ENCODE assay signal across 8 cellular contexts in genomic region chr15:78076231-78077052, GRCh38. TPM values are rescaled to one million over a fixed set of nuclear protein-coding genes. Genes with fewer than 3 reads are reported as not detected.
DNase-seq lines count a peak whose midpoint lies in the region; ATAC-seq, FAIRE-seq and TF ChIP-seq lines count a peak whose summit lies in the region.

No MANE protein-coding gene starts in this region.

- no peaks in the 10 kb centered on the region for H3K9me2 ChIP-seq in hepatocyte (replicated peaks; ENCODE audit: insufficient read depth)

- no peaks in the 10 kb centered on the region for H3K27me3 Mint-ChIP-seq in activated T-helper 17 cell treated with anti-CD3 and anti-CD28 coated beads, Interleukin-2, amount 50 U/mL, for 72 hours

- no peak overlapping the region for H3K4me3 Mint-ChIP-seq in activated T-helper 17 cell treated with anti-CD3 and anti-CD28 coated beads, Interleukin-2, amount 50 U/mL, for 72 hours

- peaks cover 28% of the 10 kb centered on the region for H3K4me1 Mint-ChIP-seq in activated T-helper 17 cell treated with anti-CD3 and anti-CD28 coated beads, Interleukin-2, amount 50 U/mL, for 72 hours

- H3K4me2 ChIP-seq in hepatocyte: peak overlapping the region; percentile 92

- H2AFZ ChIP-seq in hepatocyte: peak overlapping the region; percentile 70

- H4K20me1 ChIP-seq in hepatocyte (ENCODE audit: insufficient read depth, poor library complexity, severe bottlenecking): no peaks in the 10 kb centered on the region

- H3K27me3 ChIP-seq in hepatocyte (no peaks in the 10 kb centered on the region), small intestine (ENCODE audit: control insufficient read depth in 2 of 2, insufficient read depth in 2 of 2, low read length in 2 of 2) (no peaks in the 10 kb centered on the region)

- H3K79me2 ChIP-seq in hepatocyte: peaks cover 50% of the 10 kb centered on the region

- 61% methylated on average over 17 of the region's 17 CpGs for WGBS in hepatocyte (ENCODE audit: low lambda C conversion rate, missing lambda C conversion rate)
- 21 to 32% (median 27%) methylated on average over 17 of the region's 17 CpGs for WGBS in small intestine, 3 donors

- H3K9me3 Mint-ChIP-seq in activated T-helper 17 cell treated with anti-CD3 and anti-CD28 coated beads, Interleukin-2, amount 50 U/mL, for 72 hours: no peaks in the 10 kb centered on the region

- H3K36me3 ChIP-seq in hepatocyte (replicated peaks; ENCODE audit: insufficient read depth, low read depth) (no peaks in the 10 kb centered on the region), small intestine (ENCODE audit: control insufficient read depth in 2 of 2, insufficient read depth in 2 of 2, low read length in 2 of 2) (no peaks in the 10 kb centered on the region)

- no peak for TF ChIP-seq CTCF in hepatocyte (IDR thresholded peaks at IDR 0.05; ENCODE audit: poor library complexity)

- H3K4me1 ChIP-seq in hepatocyte (ENCODE audit: insufficient read depth) (peaks cover 39% of the 10 kb centered on the region), small intestine (ENCODE audit: control insufficient read depth in 2 of 2, insufficient read depth in 1 of 2, low read depth in 1 of 2, low read length in 1 of 2) (peaks cover 3 to 12% of the 10 kb centered on the region in 2 donors)

- H3K36me3 Mint-ChIP-seq in activated T-helper 17 cell treated with anti-CD3 and anti-CD28 coated beads, Interleukin-2, amount 50 U/mL, for 72 hours (ENCODE audit: low read depth): peaks cover 21% of the 10 kb centered on the region

- no peaks in the 10 kb centered on the region for H3K9me3 ChIP-seq in hepatocyte (ENCODE audit: low read depth)
- no peaks in the 10 kb centered on the region for H3K9me3 ChIP-seq in small intestine (ENCODE audit: control insufficient read depth, low read depth)

- DNase-seq in Right ventricle myocardium inferior (ENCODE audit: missing footprints): no peak
- DNase-seq in cardiac septum (ENCODE audit: low spot score): no peak
- DNase-seq in hepatocyte (ENCODE audit: low spot score): no peak
- no peak for DNase-seq in small intestine
- no peak for DNase-seq in KG1 (lab: John Stamatoyannopoulos, UW)
- DNase-seq in effector CD4-positive, alpha-beta T cell: no peak
- DNase-seq in activated CD4-positive, alpha-beta T cell treated with anti-CD3 and anti-CD28 coated beads, Interleukin-2, amount 50 U/mL, for 4 hours: no peak

- ATAC-seq in Right ventricle myocardium inferior: peak; percentile 7
- peak; percentile 46 for ATAC-seq in activated T-helper 17 cell treated with anti-CD3 and anti-CD28 coated beads, Interleukin-2, amount 50 U/mL, for 72 hours (replicated peaks)

- H3K27ac Mint-ChIP-seq in activated T-helper 17 cell treated with anti-CD3 and anti-CD28 coated beads, Interleukin-2, amount 50 U/mL, for 72 hours: peak overlapping the region; percentile 85

- peak overlapping the region; percentile 93 for H3K27ac ChIP-seq in hepatocyte
- H3K27ac ChIP-seq in small intestine (ENCODE audit: low read depth in 1 of 2, low read length in 1 of 2): peak overlapping the region; percentile 88 to 92

- FAIRE-seq in small intestine (lab: Jason Lieb, UNC): no peak

- H3K4me3 ChIP-seq in hepatocyte (peak overlapping the region; percentile 98), small intestine (ENCODE audit: low read depth in 1 of 2, low read length in 2 of 2) (peak overlapping the region; percentile 93 to 94)

- intact Hi-C loops in Right ventricle myocardium inferior (cut with DNase I): loop anchor here (5.0 kb wide), 2 partner anchors 39 to 69 kb away; no protein-coding TSS in a partner anchor
- intact Hi-C loops in cardiac septum (cut with DNase I): no loop called here

RNA-seq across cellular contexts. Expression of gene TBC1D2B, which starts 1.1 kb away (rescaled TPM):
- total RNA-seq in Right ventricle myocardium inferior (12.2 TPM), cardiac septum (11.3 TPM), hepatocyte (33.8 and 38.4 TPM in 2 replicates)
- total RNA-seq in activated T-helper 17 cell treated with anti-CD3 and anti-CD28 coated beads, Interleukin-2, amount 50 U/mL, for 72 hours: 100 to 1,000 TPM in 1 of 2 donors, 10 to 100 TPM in 1; 86.1 to 109 TPM
- polyA plus RNA-seq in hepatocyte (24.8 and 29.3 TPM in 2 replicates), small intestine (10 to 100 TPM in 1 of 3 donors, 1 to 10 TPM in 2; 7.6 to 16.0 (median 7.8) TPM)

RNA-seq across cellular contexts. Expression of gene SH2D7, which starts 15.9 kb away (rescaled TPM):
- total RNA-seq in Right ventricle myocardium inferior: not detected
- not detected for total RNA-seq in cardiac septum
- not detected for total RNA-seq in activated T-helper 17 cell treated with anti-CD3 and anti-CD28 coated beads, Interleukin-2, amount 50 U/mL, for 72 hours
- total RNA-seq in hepatocyte: not detected in 2 replicates
- 0.22 TPM in 1 of 2 replicates, not detected in the other for polyA plus RNA-seq in hepatocyte
- 1 to 10 TPM; 1.7 to 3.8 (median 2.9) TPM for polyA plus RNA-seq in small intestine

RNA-seq across cellular contexts. Expression of gene CIB2, which starts 54.8 kb away (rescaled TPM):
- total RNA-seq in Right ventricle myocardium inferior (21.2 TPM), cardiac septum (16.7 TPM), hepatocyte (48.9 and 68.9 TPM in 2 replicates)
- total RNA-seq in activated T-helper 17 cell treated with anti-CD3 and anti-CD28 coated beads, Interleukin-2, amount 50 U/mL, for 72 hours: 1 to 10 TPM in 1 of 2 donors, under 1 TPM in 1; 0.65 to 1.7 TPM
- polyA plus RNA-seq in hepatocyte (40.5 and 46.3 TPM in 2 replicates), small intestine (10 to 100 TPM; 12.7 to 56.2 (median 48.8) TPM)
